In genomic region chr12:57767317-57767716, GRCh38 we compare ENCODE assay signal across 1 cellular context.
TF ChIP-seq lines count a peak whose summit lies in the region.

No MANE protein-coding gene starts in this region.

TF ChIP-seq in HCT116, 20 proteins besides CTCF, POLR2A, EP300 and RAD21:
- TF ChIP-seq YY1 (IDR thresholded peaks at IDR 0.05; ENCODE audit: extremely low read depth, insufficient replicate concordance, low read depth, low read length) (no peak), EZH2phosphoT487 (IDR thresholded peaks at IDR 0.05; ENCODE audit: borderline replicate concordance) (no peak), POLR2AphosphoS5 (IDR thresholded peaks at IDR 0.05; ENCODE audit: low read depth, low read length) (no peak), CEBPB (IDR thresholded peaks at IDR 0.05; ENCODE audit: low read depth) (no peak)
